ENCODE assay signal across 1 cellular context in the genomic region with DNA sequence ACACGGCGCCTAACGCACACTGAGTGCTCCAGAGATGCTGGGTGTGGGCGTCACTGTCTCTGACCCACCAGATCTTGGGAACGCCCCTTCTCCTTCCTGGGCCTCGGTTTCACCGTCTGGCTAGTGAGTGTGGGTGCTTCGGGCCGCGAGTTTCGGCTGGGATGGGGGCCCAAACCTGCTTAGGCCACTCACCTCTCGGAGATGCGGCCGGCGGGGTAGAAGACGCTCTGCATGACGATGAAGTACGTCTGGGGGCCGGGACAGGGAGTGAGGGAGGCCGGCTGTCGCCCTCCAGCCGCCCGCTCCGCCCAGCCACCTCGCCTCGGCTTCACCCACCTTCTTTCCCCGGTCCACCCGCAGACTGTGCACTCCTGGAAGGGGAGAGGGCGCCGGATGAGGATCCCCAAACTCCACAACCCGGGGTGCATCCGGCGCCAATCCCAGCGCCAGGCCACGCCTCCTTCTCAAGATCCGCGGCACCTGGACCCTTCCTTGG.
TF ChIP-seq lines count a peak whose summit lies in the region.

No MANE protein-coding gene starts in this region.

TF ChIP-seq in H1, 55 proteins besides CTCF, POLR2A, EP300 and RAD21:
- TF ChIP-seq ZNF274 (IDR thresholded peaks at IDR 0.05; ENCODE audit: borderline replicate concordance, extremely low read depth, low read length) (no peak), BCL11A (IDR thresholded peaks at IDR 0.05; ENCODE audit: low read depth in 2 of 2, low read length in 2 of 2) (no peak), TBP (IDR thresholded peaks at IDR 0.05; ENCODE audit: low read depth, low read length) (peak; percentile 32; the same call in 1 of the 2 replicates), GABPA (IDR thresholded peaks at IDR 0.05; ENCODE audit: borderline replicate concordance, insufficient read depth, low read length) (no peak), EZH2 (IDR thresholded peaks at IDR 0.05; ENCODE audit: low read depth, low read length, severe bottlenecking) (no peak), SP4 (IDR thresholded peaks at IDR 0.05; ENCODE audit: low read length) (no peak), RXRA (IDR thresholded peaks at IDR 0.05; ENCODE audit: insufficient read depth, low read depth, low read length) (no peak), RBBP5 (IDR thresholded peaks at IDR 0.05; ENCODE audit: borderline replicate concordance, low read depth, low read length) (no peak), CEBPB (IDR thresholded peaks at IDR 0.05; ENCODE audit: low read depth, low read length) (no peak), SUZ12 (IDR thresholded peaks at IDR 0.05; ENCODE audit: low read length) (no peak), SP1 (IDR thresholded peaks at IDR 0.05; ENCODE audit: low read depth, low read length) (no peak; the same call in 1 of the 2 replicates), CBX5 (IDR thresholded peaks at IDR 0.05; ENCODE audit: low read depth, low read length) (no peak), SP2 (IDR thresholded peaks at IDR 0.05; ENCODE audit: low read length) (no peak), HDAC2 (IDR thresholded peaks at IDR 0.05; ENCODE audit: borderline replicate concordance in 1 of 2, low read depth in 2 of 2, low read length in 2 of 2) (0 out of 4 replicates have a peak, but pooled peaks of 1 of the 2 experiments have one; percentile 14), TCF12 (IDR thresholded peaks at IDR 0.05; ENCODE audit: low read depth, low read length) (no peak), SIX5 (IDR thresholded peaks at IDR 0.05; ENCODE audit: low read depth, low read length) (no peak), HDAC6 (IDR thresholded peaks at IDR 0.05; ENCODE audit: low read depth, low read length) (no peak), RNF2 (IDR thresholded peaks at IDR 0.05; ENCODE audit: borderline replicate concordance, low read depth, low read length, missing control alignments, poor library complexity, severe bottlenecking) (no peak), CTBP2 (IDR thresholded peaks at IDR 0.05; ENCODE audit: borderline replicate concordance, insufficient read depth, insufficient read length, low read length) (no peak), SAP30 (IDR thresholded peaks at IDR 0.05; ENCODE audit: insufficient read depth, insufficient replicate concordance, low read length) (no peak), CREB1 (IDR thresholded peaks at IDR 0.05) (peak; percentile 79), PHF8 (conservative IDR thresholded peaks at IDR 0.05; ENCODE audit: low read depth, low read length) (0 out of 2 replicates have a peak, but pooled peaks have one; percentile 7), CHD1 (IDR thresholded peaks at IDR 0.05; ENCODE audit: low read depth, low read length) (no peak), TAF1 (IDR thresholded peaks at IDR 0.05; ENCODE audit: low read depth, low read length) (peak; percentile 44; the same call in 1 of the 2 replicates), NANOG (IDR thresholded peaks at IDR 0.05; ENCODE audit: insufficient read depth, low read depth, low read length, poor library complexity, severe bottlenecking) (no peak), BACH1 (IDR thresholded peaks at IDR 0.05; ENCODE audit: low read length) (no peak), JUN (IDR thresholded peaks at IDR 0.05; ENCODE audit: low read depth, low read length) (no peak), CBX8 (IDR thresholded peaks at IDR 0.05; ENCODE audit: borderline replicate concordance, low read depth, low read length) (no peak), FOSL1 (IDR thresholded peaks at IDR 0.05; ENCODE audit: insufficient read depth, low read depth, low read length) (no peak), SRF (IDR thresholded peaks at IDR 0.05; ENCODE audit: low read depth, low read length) (no peak), EGR1 (IDR thresholded peaks at IDR 0.05; ENCODE audit: borderline replicate concordance, low read depth, low read length) (no peak), BRCA1 (IDR thresholded peaks at IDR 0.05; ENCODE audit: low read depth, low read length) (no peak), GTF2F1 (IDR thresholded peaks at IDR 0.05; ENCODE audit: borderline replicate concordance, low read depth, low read length) (no peak), POU5F1 (IDR thresholded peaks at IDR 0.05; ENCODE audit: low read depth, low read length) (no peak), CHD2 (IDR thresholded peaks at IDR 0.05; ENCODE audit: low read length) (no peak), CHD7 (IDR thresholded peaks at IDR 0.05; ENCODE audit: insufficient replicate concordance, low read length) (no peak), SIRT6 (IDR thresholded peaks at IDR 0.05; ENCODE audit: low read length) (no peak), RFX5 (IDR thresholded peaks at IDR 0.05; ENCODE audit: borderline replicate concordance, low read depth, low read length) (no peak), YY1 (IDR thresholded peaks at IDR 0.05; ENCODE audit: low read depth, low read length) (no peak), USF2 (IDR thresholded peaks at IDR 0.05; ENCODE audit: low read length) (no peak), POLR2AphosphoS5 (IDR thresholded peaks at IDR 0.05; ENCODE audit: low read depth, low read length) (0 out of 2 replicates have a peak, but pooled peaks have one; percentile 37), SIN3A (conservative IDR thresholded peaks at IDR 0.05 in 1 of 2, IDR thresholded peaks at IDR 0.05 in 1 of 2; ENCODE audit: low read depth in 1 of 2, low read length in 2 of 2) (peak in 1 of 2 experiments; percentile 74; a peak in 2 of 4 replicates), NRF1 (IDR thresholded peaks at IDR 0.05; ENCODE audit: low read depth, low read length) (no peak), KDM1A (IDR thresholded peaks at IDR 0.05; ENCODE audit: borderline replicate concordance, low read length) (no peak), TAF7 (optimal IDR thresholded peaks at IDR 0.05; ENCODE audit: borderline replicate concordance, low read depth, low read length) (no peak), TEAD4 (IDR thresholded peaks at IDR 0.05; ENCODE audit: low read depth, low read length) (no peak), ASH2L (IDR thresholded peaks at IDR 0.05; ENCODE audit: low read length) (no peak), KDM5A (IDR thresholded peaks at IDR 0.05; ENCODE audit: low read length) (no peak), JUND (IDR thresholded peaks at IDR 0.05; ENCODE audit: low read length) (no peak), KDM4A (IDR thresholded peaks at IDR 0.05; ENCODE audit: low read depth, low read length, severe bottlenecking) (peak; percentile 56), MAFK (IDR thresholded peaks at IDR 0.05; ENCODE audit: low read depth, low read length) (no peak)
- TF ChIP-seq, protein P1, sequence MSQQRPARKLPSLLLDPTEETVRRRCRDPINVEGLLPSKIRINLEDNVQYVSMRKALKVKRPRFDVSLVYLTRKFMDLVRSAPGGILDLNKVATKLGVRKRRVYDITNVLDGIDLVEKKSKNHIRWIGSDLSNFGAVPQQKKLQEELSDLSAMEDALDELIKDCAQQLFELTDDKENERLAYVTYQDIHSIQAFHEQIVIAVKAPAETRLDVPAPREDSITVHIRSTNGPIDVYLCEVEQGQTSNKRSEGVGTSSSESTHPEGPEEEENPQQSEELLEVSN (IDR thresholded peaks at IDR 0.05), result no peak
- TF ChIP-seq, protein P2, sequence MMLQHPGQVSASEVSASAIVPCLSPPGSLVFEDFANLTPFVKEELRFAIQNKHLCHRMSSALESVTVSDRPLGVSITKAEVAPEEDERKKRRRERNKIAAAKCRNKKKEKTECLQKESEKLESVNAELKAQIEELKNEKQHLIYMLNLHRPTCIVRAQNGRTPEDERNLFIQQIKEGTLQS (IDR thresholded peaks at IDR 0.05; ENCODE audit: insufficient read depth, low read depth, low read length), result no peak
- TF ChIP-seq, protein P3, sequence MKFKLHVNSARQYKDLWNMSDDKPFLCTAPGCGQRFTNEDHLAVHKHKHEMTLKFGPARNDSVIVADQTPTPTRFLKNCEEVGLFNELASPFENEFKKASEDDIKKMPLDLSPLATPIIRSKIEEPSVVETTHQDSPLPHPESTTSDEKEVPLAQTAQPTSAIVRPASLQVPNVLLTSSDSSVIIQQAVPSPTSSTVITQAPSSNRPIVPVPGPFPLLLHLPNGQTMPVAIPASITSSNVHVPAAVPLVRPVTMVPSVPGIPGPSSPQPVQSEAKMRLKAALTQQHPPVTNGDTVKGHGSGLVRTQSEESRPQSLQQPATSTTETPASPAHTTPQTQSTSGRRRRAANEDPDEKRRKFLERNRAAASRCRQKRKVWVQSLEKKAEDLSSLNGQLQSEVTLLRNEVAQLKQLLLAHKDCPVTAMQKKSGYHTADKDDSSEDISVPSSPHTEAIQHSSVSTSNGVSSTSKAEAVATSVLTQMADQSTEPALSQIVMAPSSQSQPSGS (IDR thresholded peaks at IDR 0.05; ENCODE audit: low read length), result no peak
- TF ChIP-seq, protein P4, sequence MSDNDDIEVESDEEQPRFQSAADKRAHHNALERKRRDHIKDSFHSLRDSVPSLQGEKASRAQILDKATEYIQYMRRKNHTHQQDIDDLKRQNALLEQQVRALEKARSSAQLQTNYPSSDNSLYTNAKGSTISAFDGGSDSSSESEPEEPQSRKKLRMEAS (IDR thresholded peaks at IDR 0.05), result no peak
